ENCODE assay signal across 1 cellular context in genomic region chr9:137129456-137130175, GRCh38.
TF ChIP-seq lines count a peak whose summit lies in the region.

No MANE protein-coding gene starts in this region.

TF ChIP-seq in K562, 482 proteins besides CTCF, POLR2A, EP300 and RAD21 (continued from another document and continues in another):
- TF ChIP-seq MGA (IDR thresholded peaks at IDR 0.05), result peak; percentile 10; the same call in 1 of the 2 replicates
- TF ChIP-seq RFX1 (IDR thresholded peaks at IDR 0.05), result peak; percentile 98
- no peak for TF ChIP-seq KAT7 (CRISPR knock-in tag; IDR thresholded peaks at IDR 0.05; ENCODE audit: borderline replicate concordance)
- no peak for TF ChIP-seq CBFA2T2 (conservative IDR thresholded peaks at IDR 0.05)
- no peak for TF ChIP-seq HSF4 (CRISPR knock-in tag; IDR thresholded peaks at IDR 0.05; ENCODE audit: borderline replicate concordance)
- no peak for TF ChIP-seq SMARCC2 (IDR thresholded peaks at IDR 0.05; ENCODE audit: low read depth)
- TF ChIP-seq CREB3 (tag; conservative IDR thresholded peaks at IDR 0.05; ENCODE audit: low read depth), result no peak
- peak; percentile 71 for TF ChIP-seq THAP12 (CRISPR knock-in tag; IDR thresholded peaks at IDR 0.05)
- no peak for TF ChIP-seq TAF9B (IDR thresholded peaks at IDR 0.05; ENCODE audit: partially characterized antibody)
- TF ChIP-seq HOXB6 (CRISPR knock-in tag; IDR thresholded peaks at IDR 0.05; ENCODE audit: borderline replicate concordance), result no peak
- no peak for TF ChIP-seq RAD51 (IDR thresholded peaks at IDR 0.05; ENCODE audit: borderline replicate concordance, low read depth)
- peak in 1 of 3 experiments; percentile 71; a peak in 2 of 6 replicates for TF ChIP-seq ZBTB11 (CRISPR knock-in tag; IDR thresholded peaks at IDR 0.05)
- TF ChIP-seq HMBOX1 (IDR thresholded peaks at IDR 0.05), result no peak
- no peak for TF ChIP-seq CBFB (CRISPR knock-in tag; IDR thresholded peaks at IDR 0.05)
- peak; percentile 70; the same call in 1 of the 2 replicates for TF ChIP-seq ERF (CRISPR knock-in tag; IDR thresholded peaks at IDR 0.05)
- no peak for TF ChIP-seq IRF9 (tag; IDR thresholded peaks at IDR 0.05)
- no peak for TF ChIP-seq YBX1 (IDR thresholded peaks at IDR 0.05)
- no peak for TF ChIP-seq CC2D1A (IDR thresholded peaks at IDR 0.05)
- TF ChIP-seq ESRRB (CRISPR knock-in tag; IDR thresholded peaks at IDR 0.05; ENCODE audit: borderline replicate concordance), result no peak
- peak; percentile 75 for TF ChIP-seq SIN3B (IDR thresholded peaks at IDR 0.05; ENCODE audit: low read depth)
- TF ChIP-seq SAP30 (IDR thresholded peaks at IDR 0.05; ENCODE audit: borderline replicate concordance, insufficient read depth, low read depth, low read length, poor library complexity, severe bottlenecking), result no peak
- TF ChIP-seq TARDBP (IDR thresholded peaks at IDR 0.05), result no peak
- TF ChIP-seq ZNF280B (CRISPR knock-in tag; IDR thresholded peaks at IDR 0.05), result 0 out of 2 replicates have a peak, but pooled peaks have one; percentile 43
- no peak for TF ChIP-seq MYBL2 (IDR thresholded peaks at IDR 0.05; ENCODE audit: low read depth)
- no peak for TF ChIP-seq MYBL2 (CRISPR knock-in tag; IDR thresholded peaks at IDR 0.05; ENCODE audit: borderline replicate concordance)
- no peak; the same call in 1 of the 2 replicates for TF ChIP-seq ETV5 (CRISPR knock-in tag; IDR thresholded peaks at IDR 0.05; ENCODE audit: low read depth)
- TF ChIP-seq HNRNPUL1 (IDR thresholded peaks at IDR 0.05; ENCODE audit: low read length), result no peak
- TF ChIP-seq E2F3 (CRISPR knock-in tag; IDR thresholded peaks at IDR 0.05), result no peak
- no peak for TF ChIP-seq SMAD3 (CRISPR knock-in tag; conservative IDR thresholded peaks at IDR 0.05)
- TF ChIP-seq ASH1L (IDR thresholded peaks at IDR 0.05; ENCODE audit: borderline replicate concordance, low read depth, partially characterized antibody), result no peak
- no peak for TF ChIP-seq NCOA2 (IDR thresholded peaks at IDR 0.05; ENCODE audit: partially characterized antibody in 2 of 2)
- TF ChIP-seq HCFC1 (IDR thresholded peaks at IDR 0.05; ENCODE audit: low read depth, low read length), result peak; percentile 64
- TF ChIP-seq ZNF584 (CRISPR knock-in tag; IDR thresholded peaks at IDR 0.05; ENCODE audit: low read depth), result no peak
- no peak for TF ChIP-seq ZNF3 (CRISPR knock-in tag; IDR thresholded peaks at IDR 0.05)
